29 cellular contexts compared by ENCODE assay signal in genomic region chr10:92024700-92025099, GRCh38.
DNase-seq lines count a peak whose midpoint lies in the region; ATAC-seq and TF ChIP-seq lines count a peak whose summit lies in the region.
"Had no signal": no experiment of that assay in that cellular context is flagged by ENCODE, and none has a peak within 500 bp of the region (broad histone marks: within the 10 kb centered on the region; RNA-seq: fewer than 3 reads in every experiment).

No MANE protein-coding gene starts in this region.

- in situ Hi-C loops in IMR-90 (cut with MboI; ENCODE audit: low sequenced_read_pairs): no loop called here

- CTCF ChIA-PET in IMR-90 (lab: Yijun Ruan, JAX): interaction anchor here (0.5 kb wide), 1 partner anchor 17 kb away, joined by 3 read pairs; no protein-coding TSS in a partner anchor

- H3K9ac ChIP-seq in IMR-90 (ENCODE audit: low read depth, low read length): no peak overlapping the region
- no peak overlapping the region for H3K9ac ChIP-seq in endodermal cell (ENCODE audit: extremely low read depth, low read length, poor library complexity, severe bottlenecking)
- no peak overlapping the region for H3K9ac ChIP-seq in colonic mucosa (ENCODE audit: low read depth in 2 of 2, low read length in 2 of 2)

- no peak overlapping the region for H2BK5ac ChIP-seq in IMR-90 (ENCODE audit: low read depth, low read length, poor library complexity, severe bottlenecking)

- DNase-seq in cardiac muscle cell (ENCODE audit: low read depth in 1 of 2, low spot score in 1 of 2) (peak in 1 of 2 donors; percentile 52), cardiac septum (ENCODE audit: low spot score) (no peak), IMR-90 (peak; percentile 23), endodermal cell (no peak), progenitor cell of endocrine pancreas (ENCODE audit: low spot score, unreplicated experiment) (no peak), colonic mucosa (no peak), activated gamma-delta T cell (lab: John Stamatoyannopoulos, UW) (no peak)
- no peak for DNase-seq in activated CD4-positive, alpha-beta T cell treated with anti-CD3 and anti-CD28 coated beads for 48 hours
- DNase-seq: 8988T; activated CD4-positive, alpha-beta T cell treated with anti-CD3 and anti-CD28 coated beads for 4 hours; activated CD8-positive, alpha-beta memory T cell treated with anti-CD3 and anti-CD28 coated beads for 24 hours; activated T-cell treated with anti-CD3 and anti-CD28 coated beads for 4 hours; AML-193; caudate nucleus; CD4-positive, alpha-beta T cell; H7; heart left ventricle; Kasumi-1; kidney; NCI-H2107; NCI-H345; Peyer's patch; SIG-M5 had no signal

- H2BK15ac ChIP-seq in IMR-90 (ENCODE audit: low read depth, low read length): no peak overlapping the region

- H2AFZ ChIP-seq in IMR-90 (replicated peaks; ENCODE audit: low read length, poor library complexity): no peak overlapping the region

- H3K4ac ChIP-seq in IMR-90 (ENCODE audit: low read depth, low read length): no peak overlapping the region

- H3K27me3 Mint-ChIP-seq in endodermal cell (ENCODE audit: insufficient read depth): no peaks in the 10 kb centered on the region
- H3K27me3 Mint-ChIP-seq in progenitor cell of endocrine pancreas: no peaks in the 10 kb centered on the region
- H3K27me3 Mint-ChIP-seq: CD4-positive, alpha-beta T cell; natural killer cell treated with Interleukin-12 subunit alpha and Interleukin-12 subunit beta and Interleukin-15 and Interleukin-18, amount 100 ng/mL, for 72 hours; stimulated activated memory B cell treated with anti-CD40 and anti-IgM and Interleukin-4, amounts not matched to agents 10 μg/mL and 1 μg/mL and 100 μg/mL, for 72 hours had no signal

- no peaks in the 10 kb centered on the region for H3K27me3 ChIP-seq in cardiac muscle cell
- H3K27me3 ChIP-seq in IMR-90 (ENCODE audit: control insufficient read depth, insufficient read depth, low read length): no peaks in the 10 kb centered on the region
- no peaks in the 10 kb centered on the region for H3K27me3 ChIP-seq in endodermal cell (ENCODE audit: control insufficient read depth, insufficient read depth, low read length, poor library complexity, severe bottlenecking)
- H3K27me3 ChIP-seq in colonic mucosa: no peaks in the 10 kb centered on the region
- H3K27me3 ChIP-seq: heart left ventricle, Peyer's patch had no signal

- H2AK9ac ChIP-seq in IMR-90 (replicated peaks; ENCODE audit: low read depth, low read length, poor library complexity): no peak overlapping the region

- no peak overlapping the region for H3K4me2 ChIP-seq in IMR-90 (ENCODE audit: low read depth, low read length)

- no peak overlapping the region for H4K91ac ChIP-seq in IMR-90 (ENCODE audit: insufficient read depth, low read depth, low read length)

- H3K14ac ChIP-seq in IMR-90 (replicated peaks; ENCODE audit: low read depth, low read length): no peak overlapping the region

- POLR2A ChIA-PET in IMR-90 (lab: Charles Lee; ENCODE audit: unreplicated experiment): no interaction called here

- H3K36me3 ChIP-seq in cardiac muscle cell: peaks cover 72% of the 10 kb centered on the region
- H3K36me3 ChIP-seq in IMR-90 (ENCODE audit: control insufficient read depth, insufficient read depth, low read length): peaks cover 18% of the 10 kb centered on the region
- peaks cover 86% of the 10 kb centered on the region for H3K36me3 ChIP-seq in endodermal cell (ENCODE audit: control insufficient read depth, insufficient read depth, low read length)
- peaks cover 8% of the 10 kb centered on the region for H3K36me3 ChIP-seq in colonic mucosa

- H3K36me3 Mint-ChIP-seq in endodermal cell (ENCODE audit: low read depth): peaks cover 48% of the 10 kb centered on the region
- peaks cover 43% of the 10 kb centered on the region for H3K36me3 Mint-ChIP-seq in progenitor cell of endocrine pancreas (ENCODE audit: insufficient read depth)

- H3K79me1 ChIP-seq in IMR-90 (ENCODE audit: low read depth in 1 of 2, low read length in 2 of 2): peaks cover 0 to 10% of the 10 kb centered on the region in 2 experiments; a peak in 1 of 4 replicates

- no peak overlapping the region for H3K18ac ChIP-seq in IMR-90 (ENCODE audit: low read depth, low read length)

- H3K4me1 ChIP-seq in cardiac muscle cell (ENCODE audit: low read depth): peaks cover 15% of the 10 kb centered on the region
- peaks cover 5% of the 10 kb centered on the region for H3K4me1 ChIP-seq in IMR-90 (ENCODE audit: control insufficient read depth, insufficient read depth, low read length)
- H3K4me1 ChIP-seq in endodermal cell (ENCODE audit: control insufficient read depth, insufficient read depth, low read length): peaks cover 22% of the 10 kb centered on the region
- H3K4me1 ChIP-seq in colonic mucosa: no peaks in the 10 kb centered on the region
- H3K4me1 ChIP-seq: Peyer's patch had no signal

- H3K9me3 Mint-ChIP-seq in endodermal cell: no peaks in the 10 kb centered on the region
- H3K9me3 Mint-ChIP-seq in progenitor cell of endocrine pancreas (ENCODE audit: low read depth): no peaks in the 10 kb centered on the region
- H3K9me3 Mint-ChIP-seq: activated naive CD4-positive, alpha-beta T cell treated with anti-CD3 and anti-CD28 coated beads, Interleukin-2, amount 50 U/mL, for 72 hours; CD4-positive, alpha-beta T cell; natural killer cell treated with Interleukin-12 subunit alpha and Interleukin-12 subunit beta and Interleukin-15 and Interleukin-18, amount 100 ng/mL, for 72 hours; stimulated activated memory B cell treated with anti-CD40 and anti-IgM and Interleukin-4, amounts not matched to agents 10 μg/mL and 1 μg/mL and 100 μg/mL, for 72 hours had no signal

- H3K9me3 ChIP-seq in cardiac muscle cell (ENCODE audit: low read depth) (no peaks in the 10 kb centered on the region), IMR-90 (ENCODE audit: control insufficient read depth, insufficient read depth, low read length) (no peaks in the 10 kb centered on the region), endodermal cell (ENCODE audit: control insufficient read depth, low read length) (no peaks in the 10 kb centered on the region), colonic mucosa (no peaks in the 10 kb centered on the region)
- H3K9me3 ChIP-seq: heart left ventricle, Peyer's patch had no signal

- TF ChIP-seq POLR2A in IMR-90 (IDR thresholded peaks at IDR 0.05; ENCODE audit: low read depth, low read length): no peak

- no peak overlapping the region for H2BK120ac ChIP-seq in IMR-90 (ENCODE audit: low read depth, low read length)

- no peak overlapping the region for H4K5ac ChIP-seq in IMR-90 (ENCODE audit: low read depth, low read length)

- BruUV-seq in IMR-90 (replicated peaks; lab: Mats Ljungman, UMichigan): no TSS peak

- dilution Hi-C loops in IMR-90 (cut with HindIII; ENCODE audit: low sequenced_read_pairs, unreplicated experiment): no loop called here

- no CpG with 5 or more reads among the region's 4 CpGs for WGBS in IMR-90 (ENCODE audit: extremely low coverage in 2 of 2, insufficient read length in 1 of 2), 2 experiments
- WGBS in endodermal cell (ENCODE audit: insufficient coverage in 1 of 2, insufficient read length in 1 of 2), 2 experiments: 85 to 100% methylated on average over 2 to 4 of the region's 4 CpGs

- peaks cover 25% of the 10 kb centered on the region for H3K4me1 Mint-ChIP-seq in endodermal cell
- peaks cover 28% of the 10 kb centered on the region for H3K4me1 Mint-ChIP-seq in progenitor cell of endocrine pancreas (ENCODE audit: low read depth)
- H3K4me1 Mint-ChIP-seq: stimulated activated memory B cell treated with anti-CD40 and anti-IgM and Interleukin-4, amounts not matched to agents 10 μg/mL and 1 μg/mL and 100 μg/mL, for 72 hours had no signal

- peak overlapping the region; percentile 49 for H3K27ac ChIP-seq in cardiac muscle cell
- no peak overlapping the region for H3K27ac ChIP-seq in IMR-90 (ENCODE audit: insufficient read depth, low read length)
- no peak overlapping the region for H3K27ac ChIP-seq in endodermal cell (ENCODE audit: low read depth, low read length)
- H3K27ac ChIP-seq in colonic mucosa: no peak overlapping the region
- H3K27ac ChIP-seq: Peyer's patch, skin epidermis, WERI-Rb-1 had no signal

- no peak for TF ChIP-seq RAD21 in IMR-90 (IDR thresholded peaks at IDR 0.05; ENCODE audit: low read length)

- H4K8ac ChIP-seq in IMR-90 (ENCODE audit: low read depth in 2 of 2, low read length in 2 of 2): no peak overlapping the region

- peak overlapping the region; percentile 45; the same call in 1 of the 2 replicates for H3K23ac ChIP-seq in IMR-90 (ENCODE audit: low read depth, low read length)

- TF ChIP-seq CTCF in cardiac muscle cell (IDR thresholded peaks at IDR 0.05; ENCODE audit: low read depth, low read length) (no peak), IMR-90 (conservative IDR thresholded peaks at IDR 0.05; ENCODE audit: low read depth, low read length) (no peak), endodermal cell (conservative IDR thresholded peaks at IDR 0.05) (no peak), progenitor cell of endocrine pancreas (IDR thresholded peaks at IDR 0.05; ENCODE audit: unreplicated experiment) (no peak), colonic mucosa (IDR thresholded peaks at IDR 0.05) (no peak)

- intact Hi-C loops in cardiac septum (cut with DNase I) (no loop called here), IMR-90 (cut with micrococcal nuclease) (no loop called here), colonic mucosa (cut with DNase I) (no loop called here)

- ATAC-seq in IMR-90 (ENCODE audit: low read depth): peak; percentile 54
- ATAC-seq: activated naive CD4-positive, alpha-beta T cell treated with anti-CD3 and anti-CD28 coated beads, Interleukin-2, amount 50 U/mL, for 72 hours; natural killer cell treated with Interleukin-12 subunit alpha and Interleukin-12 subunit beta and Interleukin-15 and Interleukin-18, amount 100 ng/mL, for 72 hours; stimulated activated memory B cell treated with anti-CD40 and anti-IgM and Interleukin-4, amounts not matched to agents 10 μg/mL and 1 μg/mL and 100 μg/mL, for 72 hours had no signal

- H3K56ac ChIP-seq in IMR-90 (ENCODE audit: extremely low read depth, insufficient read depth, low read length): no peak overlapping the region

- peaks cover 3% of the 10 kb centered on the region; the same call in 1 of the 2 replicates for H3K9me1 ChIP-seq in IMR-90 (ENCODE audit: insufficient read depth, low read length)

- no peak overlapping the region for H2BK20ac ChIP-seq in IMR-90 (ENCODE audit: low read depth, low read length)

- H3K4me3 Mint-ChIP-seq in endodermal cell (no peak overlapping the region), progenitor cell of endocrine pancreas (ENCODE audit: low read depth) (no peak overlapping the region)
- H3K4me3 Mint-ChIP-seq: CD4-positive, alpha-beta T cell; natural killer cell treated with Interleukin-12 subunit alpha and Interleukin-12 subunit beta and Interleukin-15 and Interleukin-18, amount 100 ng/mL, for 72 hours; stimulated activated memory B cell treated with anti-CD40 and anti-IgM and Interleukin-4, amounts not matched to agents 10 μg/mL and 1 μg/mL and 100 μg/mL, for 72 hours had no signal

- peak overlapping the region; percentile 7 for H3K27ac Mint-ChIP-seq in endodermal cell
- H3K27ac Mint-ChIP-seq in progenitor cell of endocrine pancreas: peak overlapping the region; percentile 86
- H3K27ac Mint-ChIP-seq: CD4-positive, alpha-beta T cell; natural killer cell treated with Interleukin-12 subunit alpha and Interleukin-12 subunit beta and Interleukin-15 and Interleukin-18, amount 100 ng/mL, for 72 hours; stimulated activated memory B cell treated with anti-CD40 and anti-IgM and Interleukin-4, amounts not matched to agents 10 μg/mL and 1 μg/mL and 100 μg/mL, for 72 hours had no signal

- no peak overlapping the region for H3K4me3 ChIP-seq in cardiac muscle cell
- no peak overlapping the region for H3K4me3 ChIP-seq in IMR-90 (ENCODE audit: insufficient read depth, low read depth, low read length)
- no peak overlapping the region for H3K4me3 ChIP-seq in endodermal cell (ENCODE audit: low read length)
- H3K4me3 ChIP-seq in colonic mucosa: no peak overlapping the region
- H3K4me3 ChIP-seq: heart left ventricle, lung, Peyer's patch, skin epidermis had no signal

- no peak overlapping the region for H2AK5ac ChIP-seq in IMR-90 (ENCODE audit: low read depth, low read length)

- H4K20me1 ChIP-seq in IMR-90 (ENCODE audit: insufficient read depth, low read length): no peaks in the 10 kb centered on the region
